ENCODE assay signal across 7 cellular contexts in the genomic region with DNA sequence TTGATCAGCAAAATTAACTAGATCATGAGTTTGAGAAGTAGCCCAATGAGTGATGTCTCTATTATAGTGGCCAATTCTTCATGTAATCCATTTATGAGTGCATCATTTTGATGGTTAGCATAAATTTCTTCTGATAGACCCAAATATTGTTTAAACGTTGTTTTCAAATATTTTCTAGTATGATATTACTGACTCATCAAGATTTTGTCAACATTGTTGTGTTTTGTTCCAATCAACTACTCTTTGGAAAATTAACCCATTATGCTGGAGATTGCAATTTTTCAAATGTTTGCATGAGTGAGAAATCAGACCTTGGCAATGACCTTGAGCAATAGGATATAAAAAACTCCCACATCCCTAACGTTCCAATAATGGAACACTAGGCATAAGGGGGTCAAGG.
"Had no signal": no experiment of that assay in that cellular context is flagged by ENCODE, and none has a peak within 500 bp of the region (broad histone marks: within the 10 kb centered on the region; RNA-seq: fewer than 3 reads in every experiment).

No MANE protein-coding gene starts in this region.

- H3K9ac ChIP-seq: KMS-11 had no signal

- ATAC-seq: K562 had no signal

- H3K27ac ChIP-seq: HL-60, KMS-11 had no signal

- H3K4me2 ChIP-seq: KMS-11 had no signal

- H3K4me3 ChIP-seq: K562 had no signal

- DNase-seq: IMR-90, KBM-7, KG1 had no signal

- FAIRE-seq: HTR-8/SVneo, K562 had no signal
